In the genomic region with DNA sequence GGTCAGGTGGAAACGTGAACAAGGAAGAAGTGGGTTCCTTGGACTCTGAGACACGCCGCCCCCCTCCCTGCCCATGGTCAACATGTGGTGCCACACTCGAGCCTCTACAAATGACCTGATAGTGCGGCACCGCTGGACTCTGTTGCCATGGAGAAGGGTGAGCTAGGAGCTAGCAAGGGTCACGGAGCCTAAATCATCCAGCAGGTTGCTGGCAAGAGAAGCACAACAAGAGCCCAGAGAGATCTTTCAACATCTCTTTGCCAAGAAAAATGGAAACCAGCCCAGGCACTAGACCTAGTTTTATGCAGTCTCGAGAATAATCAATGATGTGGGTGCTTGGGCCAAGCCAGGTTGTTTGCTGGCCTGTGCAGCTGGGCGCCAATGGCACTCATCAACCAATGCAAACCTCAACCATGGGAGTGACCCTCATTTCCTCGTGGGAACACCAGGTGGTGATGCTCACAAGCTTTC, we compare ENCODE assay signal across 1 cellular context.
TF ChIP-seq lines count a peak whose summit lies in the region.

No MANE protein-coding gene starts in this region.

TF ChIP-seq in HepG2, 621 proteins besides CTCF, POLR2A, EP300 and RAD21 (continued from another document):
- TF ChIP-seq, protein P1, sequence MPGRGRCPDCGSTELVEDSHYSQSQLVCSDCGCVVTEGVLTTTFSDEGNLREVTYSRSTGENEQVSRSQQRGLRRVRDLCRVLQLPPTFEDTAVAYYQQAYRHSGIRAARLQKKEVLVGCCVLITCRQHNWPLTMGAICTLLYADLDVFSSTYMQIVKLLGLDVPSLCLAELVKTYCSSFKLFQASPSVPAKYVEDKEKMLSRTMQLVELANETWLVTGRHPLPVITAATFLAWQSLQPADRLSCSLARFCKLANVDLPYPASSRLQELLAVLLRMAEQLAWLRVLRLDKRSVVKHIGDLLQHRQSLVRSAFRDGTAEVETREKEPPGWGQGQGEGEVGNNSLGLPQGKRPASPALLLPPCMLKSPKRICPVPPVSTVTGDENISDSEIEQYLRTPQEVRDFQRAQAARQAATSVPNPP (CRISPR knock-in tag; IDR thresholded peaks at IDR 0.05) = no peak
- TF ChIP-seq RAD51 (IDR thresholded peaks at IDR 0.05; ENCODE audit: borderline replicate concordance) = no peak
- TF ChIP-seq RBFOX2 (IDR thresholded peaks at IDR 0.05; ENCODE audit: low read depth, low read length) = no peak
- TF ChIP-seq KDM1A (CRISPR knock-in tag; IDR thresholded peaks at IDR 0.05) = no peak
- TF ChIP-seq NAIF1 (CRISPR knock-in tag; IDR thresholded peaks at IDR 0.05; ENCODE audit: borderline replicate concordance) = no peak
- TF ChIP-seq POLR2G (IDR thresholded peaks at IDR 0.05; ENCODE audit: low read depth, low read length) = no peak
- no peak for TF ChIP-seq TARDBP (CRISPR knock-in tag; IDR thresholded peaks at IDR 0.05)
- TF ChIP-seq ZNF326 (CRISPR knock-in tag; IDR thresholded peaks at IDR 0.05; ENCODE audit: borderline replicate concordance) = no peak
- TF ChIP-seq ZNF251 (CRISPR knock-in tag; IDR thresholded peaks at IDR 0.05) = no peak
- TF ChIP-seq, protein P2, sequence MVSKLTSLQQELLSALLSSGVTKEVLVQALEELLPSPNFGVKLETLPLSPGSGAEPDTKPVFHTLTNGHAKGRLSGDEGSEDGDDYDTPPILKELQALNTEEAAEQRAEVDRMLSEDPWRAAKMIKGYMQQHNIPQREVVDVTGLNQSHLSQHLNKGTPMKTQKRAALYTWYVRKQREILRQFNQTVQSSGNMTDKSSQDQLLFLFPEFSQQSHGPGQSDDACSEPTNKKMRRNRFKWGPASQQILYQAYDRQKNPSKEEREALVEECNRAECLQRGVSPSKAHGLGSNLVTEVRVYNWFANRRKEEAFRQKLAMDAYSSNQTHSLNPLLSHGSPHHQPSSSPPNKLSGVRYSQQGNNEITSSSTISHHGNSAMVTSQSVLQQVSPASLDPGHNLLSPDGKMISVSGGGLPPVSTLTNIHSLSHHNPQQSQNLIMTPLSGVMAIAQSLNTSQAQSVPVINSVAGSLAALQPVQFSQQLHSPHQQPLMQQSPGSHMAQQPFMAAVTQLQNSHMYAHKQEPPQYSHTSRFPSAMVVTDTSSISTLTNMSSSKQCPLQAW (CRISPR knock-in tag; IDR thresholded peaks at IDR 0.05) = no peak
TF ChIP-seq in HepG2: peak in this region for 2.
